1 cellular context compared by ENCODE assay signal in the genomic region with DNA sequence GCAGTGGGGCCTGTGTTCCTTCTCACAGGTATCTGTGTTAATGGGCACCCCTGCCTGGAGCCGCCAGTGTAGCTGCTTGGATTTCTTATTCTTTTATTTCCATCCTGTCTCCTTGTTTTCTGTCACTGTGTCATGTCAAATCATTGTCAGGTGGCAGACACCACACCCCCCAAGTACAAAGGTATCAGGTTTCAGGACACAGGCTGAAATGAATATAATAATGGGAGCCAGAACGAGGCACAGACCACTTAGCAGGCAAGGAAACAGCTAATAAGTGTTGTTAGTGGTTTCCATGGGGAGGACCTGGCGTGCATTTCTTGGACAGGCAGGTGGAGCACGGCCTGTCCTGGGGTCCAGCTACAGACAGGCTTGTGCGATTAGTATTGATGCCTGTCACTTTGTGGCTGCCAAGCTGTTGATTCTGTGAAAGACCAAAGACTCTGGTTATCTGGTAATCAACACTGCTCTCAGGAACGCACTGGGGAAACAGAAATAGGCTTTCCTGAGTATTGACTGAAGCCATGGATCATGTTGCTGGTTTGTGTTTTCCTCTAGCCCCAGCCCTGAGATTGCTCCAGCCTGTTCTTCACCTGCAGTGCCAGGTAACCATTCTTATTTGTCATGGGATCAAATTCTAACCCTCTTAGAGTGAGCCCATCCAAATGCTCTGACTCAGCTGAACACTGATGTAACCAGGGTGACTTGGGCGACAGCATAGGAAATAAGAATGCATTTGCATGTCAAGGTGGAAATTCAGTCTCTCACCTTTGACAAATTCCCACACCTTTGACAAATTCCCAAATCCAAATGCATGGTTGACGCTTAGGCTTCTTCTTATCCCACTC.
A peak's percentile ranks its signal among the peaks of the same experiment; 100 is the strongest.
TF ChIP-seq lines count a peak whose summit lies in the region.

No MANE protein-coding gene starts in this region.

TF ChIP-seq in SK-N-SH, 30 proteins besides CTCF, POLR2A, EP300 and RAD21 (continued from another document):
- TF ChIP-seq, protein P1, sequence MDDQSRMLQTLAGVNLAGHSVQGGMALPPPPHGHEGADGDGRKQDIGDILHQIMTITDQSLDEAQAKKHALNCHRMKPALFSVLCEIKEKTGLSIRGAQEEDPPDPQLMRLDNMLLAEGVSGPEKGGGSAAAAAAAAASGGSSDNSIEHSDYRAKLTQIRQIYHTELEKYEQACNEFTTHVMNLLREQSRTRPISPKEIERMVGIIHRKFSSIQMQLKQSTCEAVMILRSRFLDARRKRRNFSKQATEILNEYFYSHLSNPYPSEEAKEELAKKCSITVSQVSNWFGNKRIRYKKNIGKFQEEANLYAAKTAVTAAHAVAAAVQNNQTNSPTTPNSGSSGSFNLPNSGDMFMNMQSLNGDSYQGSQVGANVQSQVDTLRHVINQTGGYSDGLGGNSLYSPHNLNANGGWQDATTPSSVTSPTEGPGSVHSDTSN (IDR thresholded peaks at IDR 0.05): peak; percentile 58
- TF ChIP-seq POLR2AphosphoS5 (IDR thresholded peaks at IDR 0.05; ENCODE audit: low read depth, low read length) (0 out of 2 replicates have a peak, but pooled peaks have one; percentile 15), FOSL2 (IDR thresholded peaks at IDR 0.05; ENCODE audit: borderline replicate concordance, low read depth) (no peak)
